ENCODE assay signal across 9 cellular contexts in the genomic region with DNA sequence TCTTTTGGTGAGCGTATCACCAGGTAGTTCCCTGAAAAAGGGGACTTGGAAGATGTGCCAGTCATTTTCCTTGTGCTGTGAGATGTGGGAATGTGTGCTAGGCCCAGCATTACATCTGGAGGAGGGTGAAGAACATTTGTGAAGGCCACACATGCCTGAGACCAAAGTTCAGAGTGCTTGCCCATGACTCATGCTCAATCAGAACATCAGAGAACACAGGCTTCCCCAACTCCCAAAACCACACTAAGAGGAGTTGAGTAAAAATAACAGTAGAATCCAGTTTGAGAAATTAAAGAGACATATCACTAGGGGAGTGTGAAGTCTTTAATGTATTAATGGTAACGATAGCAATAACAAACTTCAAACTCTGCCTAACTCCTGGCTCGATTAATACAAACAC. TPM values are rescaled to one million over a fixed set of nuclear protein-coding genes. Genes with fewer than 3 reads are reported as not detected.
DNase-seq lines count a peak whose midpoint lies in the region; FAIRE-seq and TF ChIP-seq lines count a peak whose summit lies in the region.
"Not testable (repeated sequence)": the region's sequence is repeated elsewhere in the genome, so short reads cannot be mapped to it uniquely, and the experiment has no call there.
"Had no signal": no experiment of that assay in that cellular context is flagged by ENCODE, and none has a peak within 500 bp of the region (broad histone marks: within the 10 kb centered on the region; RNA-seq: fewer than 3 reads in every experiment).

No MANE protein-coding gene starts in this region.

- H3K27ac ChIP-seq in osteoblast (ENCODE audit: low read depth, low read length), result peak overlapping the region; percentile 28

- H3K36me3 Mint-ChIP-seq in MCF 10A (ENCODE audit: insufficient read depth, unreplicated experiment), result peaks cover 11% of the 10 kb centered on the region

- intact Hi-C loops in MCF 10A (cut with micrococcal nuclease), result loop anchor here (5.0 kb wide), 1 partner anchor 38 kb away; no protein-coding TSS in a partner anchor

- not testable (repeated sequence) for BruUV-seq in MCF 10A (replicated peaks; lab: Mats Ljungman, UMichigan)

- not testable (repeated sequence) for H3K27me3 Mint-ChIP-seq in MCF 10A (ENCODE audit: insufficient read depth, unreplicated experiment)

- H3K4me3 ChIP-seq in fibroblast of mammary gland (ENCODE audit: control insufficient read depth, low read depth, low read length); osteoblast (ENCODE audit: insufficient read depth, low read length): not testable (repeated sequence)

- not testable (repeated sequence) for DNase-seq in GM19239 (ENCODE audit: insufficient read length, low spot score); osteoblast (ENCODE audit: insufficient read length, low spot score, missing footprints)
- peak; percentile 97 for DNase-seq in LHCN-M2 (ENCODE audit: low read depth)
- peak; percentile 61 for DNase-seq in SW480 (ENCODE audit: low spot score)
- peak; percentile 87 for DNase-seq in MCF 10A (ENCODE audit: unreplicated experiment)
- DNase-seq in fibroblast of mammary gland (ENCODE audit: low read depth), result peak; percentile 90
- peak; percentile 45 for DNase-seq in islet precursor cell

- peak; percentile 88 for FAIRE-seq in GM19239 (lab: Jason Lieb, UNC)

- H3K4me1 Mint-ChIP-seq in MCF 10A (ENCODE audit: insufficient read depth, unreplicated experiment), result peaks cover 32% of the 10 kb centered on the region

- not testable (repeated sequence) for H3K79me2 ChIP-seq in osteoblast (ENCODE audit: insufficient read depth, low read length)

- H4K20me1 ChIP-seq in osteoblast (ENCODE audit: insufficient read depth, low read length), result not testable (repeated sequence)

- H3K27me3 ChIP-seq in osteoblast (ENCODE audit: insufficient read depth, low read length), result not testable (repeated sequence)

- H3K4me2 ChIP-seq in osteoblast (ENCODE audit: insufficient read depth, low read length), result not testable (repeated sequence)

- not testable (repeated sequence) for H3K9me3 ChIP-seq in osteoblast (ENCODE audit: low read depth, low read length)

- CTCF ChIA-PET in MCF 10A (lab: Yijun Ruan, JAX), result not testable (repeated sequence)

- TF ChIP-seq CTCF in MCF 10A (IDR thresholded peaks at IDR 0.05; ENCODE audit: unreplicated experiment); fibroblast of mammary gland (conservative IDR thresholded peaks at IDR 0.05; ENCODE audit: control insufficient read depth, insufficient read depth, low read depth, low read length); osteoblast (IDR thresholded peaks at IDR 0.05; ENCODE audit: extremely low read depth, low read depth, low read length): not testable (repeated sequence)

- H3K4me3 Mint-ChIP-seq in MCF 10A (ENCODE audit: unreplicated experiment), result peak overlapping the region; percentile 98

- not testable (repeated sequence) for H2AFZ ChIP-seq in osteoblast (ENCODE audit: low read length)

- not testable (repeated sequence) for H3K9me3 Mint-ChIP-seq in MCF 10A (ENCODE audit: unreplicated experiment)

- peak overlapping the region; percentile 95 for H3K27ac Mint-ChIP-seq in MCF 10A (ENCODE audit: low read depth, unreplicated experiment)

- peaks cover 18% of the 10 kb centered on the region for H3K4me1 ChIP-seq in osteoblast (ENCODE audit: insufficient read depth, low read length)

- POLR2A ChIA-PET in MCF 10A (lab: Yijun Ruan, JAX), result not testable (repeated sequence)

- not testable (repeated sequence) for H3K36me3 ChIP-seq in osteoblast (ENCODE audit: insufficient read depth, low read length)

RNA-seq across cellular contexts. Expression of a gene that starts 18.0 kb away (rescaled TPM):
- not detected in 2 replicates for total RNA-seq in LHCN-M2 (2014; rRNA removed)
- polyA plus RNA-seq in LHCN-M2 (2012), result 0.04 TPM
- total RNA-seq in MCF 10A (2022), result 0.26 TPM in 1 of 2 replicates, not detected in the other
- total RNA-seq in osteoblast, result 3.8 and 4.7 TPM in 2 replicates
- total RNA-seq: NCI-H460, SJCRH30 had no signal
